ENCODE assay signal across 13 cellular contexts in genomic region chr2:16482485-16482884, GRCh38.
A peak's percentile ranks its signal among the peaks of the same experiment; 100 is the strongest.
DNase-seq lines count a peak whose midpoint lies in the region; TF ChIP-seq lines count a peak whose summit lies in the region.
"Had no signal": no experiment of that assay in that cellular context is flagged by ENCODE, and none has a peak within 500 bp of the region (broad histone marks: within the 10 kb centered on the region; RNA-seq: fewer than 3 reads in every experiment).

No MANE protein-coding gene starts in this region.

- in situ Hi-C loops in GM13976 (cut with MboI; ENCODE audit: low sequenced_read_pairs, unreplicated experiment), result no loop called here

- TF ChIP-seq CTCF in SK-N-SH (IDR thresholded peaks at IDR 0.05) (no peak), GM13976 (IDR thresholded peaks at IDR 0.05; ENCODE audit: borderline replicate concordance, control extremely low read depth, extremely low read depth, insufficient read depth, missing control alignments) (no peak)

- H3K9ac ChIP-seq in endocrine pancreas (ENCODE audit: control insufficient read depth, insufficient read depth, low read length) (no peak overlapping the region), SK-N-SH (no peak overlapping the region)
- H3K9ac ChIP-seq: GM23248 had no signal

- TF ChIP-seq RAD21 in SK-N-SH (IDR thresholded peaks at IDR 0.05; ENCODE audit: low read length), result no peak

- TF ChIP-seq EP300 in SK-N-SH (IDR thresholded peaks at IDR 0.05; ENCODE audit: borderline replicate concordance in 1 of 2, low read depth in 1 of 2, low read length in 1 of 2), result no peak

- 27% methylated on average over 5 of the region's 5 CpGs for WGBS in SK-N-SH (ENCODE audit: low lambda C conversion rate)

- H3K4me2 ChIP-seq in SK-N-SH, result no peak overlapping the region

- no peaks in the 10 kb centered on the region for H4K20me1 ChIP-seq in SK-N-SH (ENCODE audit: insufficient read depth)

- no peaks in the 10 kb centered on the region for H3F3A ChIP-seq in SK-N-SH (replicated peaks; ENCODE audit: insufficient read depth)

- no peak overlapping the region for H3K4me3 ChIP-seq in Jurkat, Clone E6-1 (ENCODE audit: low read length)
- H3K4me3 ChIP-seq in endocrine pancreas (ENCODE audit: control insufficient read depth, insufficient read depth, low read length) (peak overlapping the region; percentile 15), SK-N-SH (ENCODE audit: low read depth in 2 of 2, low read length in 1 of 2) (no peak overlapping the region)
- H3K4me3 ChIP-seq: GM12878, GM23248 had no signal

- no peaks in the 10 kb centered on the region for H3K9me2 ChIP-seq in SK-N-SH

- no peaks in the 10 kb centered on the region for H3K27me3 ChIP-seq in endocrine pancreas (ENCODE audit: control insufficient read depth, insufficient read depth, low read length)
- no peaks in the 10 kb centered on the region for H3K27me3 ChIP-seq in SK-N-SH (ENCODE audit: insufficient read depth)
- H3K27me3 ChIP-seq: BE2C had no signal

- POLR2A ChIA-PET in SK-N-SH (lab: Yijun Ruan, JAX), result no interaction called here

- H3K4me1 ChIP-seq in endocrine pancreas (ENCODE audit: control insufficient read depth, insufficient read depth, low read length), result no peaks in the 10 kb centered on the region
- H3K4me1 ChIP-seq in SK-N-SH (ENCODE audit: control insufficient read depth in 1 of 2, insufficient read depth in 2 of 2, low read depth in 1 of 2, low read length in 1 of 2), result no peaks in the 10 kb centered on the region
- H3K4me1 ChIP-seq: BE2C had no signal

- no peaks in the 10 kb centered on the region for H3K9me3 ChIP-seq in endocrine pancreas (ENCODE audit: control insufficient read depth, low read length)
- H3K9me3 ChIP-seq in SK-N-SH, result no peaks in the 10 kb centered on the region; the same call in 1 of the 2 replicates
- H3K9me3 ChIP-seq: BE2C had no signal

- H3K79me2 ChIP-seq in SK-N-SH (ENCODE audit: insufficient read depth), result no peaks in the 10 kb centered on the region

- DNase-seq in Jurkat, Clone E6-1 (ENCODE audit: low read depth, low spot score), result peak; percentile 57
- peak; percentile 16 for DNase-seq in left kidney (ENCODE audit: low read depth, low spot score)
- no peak for DNase-seq in effector CD8-positive, alpha-beta T cell (lab: John Stamatoyannopoulos, UW)
- no peak for DNase-seq in SK-N-SH
- no peak for DNase-seq in GM13976 (ENCODE audit: low spot score)
- DNase-seq: ACHN; BE2C; CD4-positive, alpha-beta memory T cell; DMS153; GM23248; HCEC 1CT had no signal

- H3K27ac ChIP-seq in SK-N-SH (ENCODE audit: low read depth in 2 of 2, low read length in 1 of 2), result no peak overlapping the region
- H3K27ac ChIP-seq: GM23248 had no signal

- no peak overlapping the region for H2AFZ ChIP-seq in SK-N-SH (ENCODE audit: low read depth)
- H2AFZ ChIP-seq: GM23248 had no signal

- H3K36me3 ChIP-seq in endocrine pancreas (ENCODE audit: control insufficient read depth, insufficient read depth, low read length) (no peaks in the 10 kb centered on the region), SK-N-SH (replicated peaks in 1 of 2; ENCODE audit: control insufficient read depth in 1 of 2, insufficient read depth in 2 of 2, low read length in 1 of 2) (no peaks in the 10 kb centered on the region)
- H3K36me3 ChIP-seq: BE2C had no signal

- CTCF ChIA-PET in SK-N-SH (lab: Yijun Ruan, JAX), result interaction anchor here (1.1 to 6.2 kb wide), 4 partner anchors 26 to 543 kb away, joined by 4 to 29 read pairs (median 10); partner anchors contain the start of gene MYCN

TF ChIP-seq in SK-N-SH, 30 proteins besides CTCF, POLR2A, EP300 and RAD21:
- TF ChIP-seq TCF12 (IDR thresholded peaks at IDR 0.05) (no peak), MAX (IDR thresholded peaks at IDR 0.05; ENCODE audit: low read depth) (no peak)

Comparison
In these comparisons a context has a peak if more than half of its experiments do, and no peak if none do; other contexts are left out.
1. DNase-seq: peak in Jurkat, Clone E6-1 (single experiment) and left kidney (single experiment); none in effector CD8-positive, alpha-beta T cell (single experiment), SK-N-SH (single experiment) and GM13976 (single experiment).